Comparison of ENCODE assay signal across 1 cellular context in genomic region chr17:42787266-42787665, GRCh38.
TF ChIP-seq lines count a peak whose summit lies in the region.

No MANE protein-coding gene starts in this region.

TF ChIP-seq in K562, 482 proteins besides CTCF, POLR2A, EP300 and RAD21:
- TF ChIP-seq POLR2G (IDR thresholded peaks at IDR 0.05; ENCODE audit: low read depth, low read length) (0 out of 2 replicates have a peak, but pooled peaks have one; percentile 30), TBL1XR1 (IDR thresholded peaks at IDR 0.05; ENCODE audit: low read length in 2 of 2) (no peak), ARNT (IDR thresholded peaks at IDR 0.05) (no peak), SOX6 (IDR thresholded peaks at IDR 0.05) (no peak), PURB (CRISPR knock-in tag; IDR thresholded peaks at IDR 0.05; ENCODE audit: low read depth) (no peak), MITF (IDR thresholded peaks at IDR 0.05) (no peak), CCNT2 (IDR thresholded peaks at IDR 0.05; ENCODE audit: borderline replicate concordance, extremely low read depth, insufficient read length, low read depth, low read length) (no peak)
